In the genomic region with DNA sequence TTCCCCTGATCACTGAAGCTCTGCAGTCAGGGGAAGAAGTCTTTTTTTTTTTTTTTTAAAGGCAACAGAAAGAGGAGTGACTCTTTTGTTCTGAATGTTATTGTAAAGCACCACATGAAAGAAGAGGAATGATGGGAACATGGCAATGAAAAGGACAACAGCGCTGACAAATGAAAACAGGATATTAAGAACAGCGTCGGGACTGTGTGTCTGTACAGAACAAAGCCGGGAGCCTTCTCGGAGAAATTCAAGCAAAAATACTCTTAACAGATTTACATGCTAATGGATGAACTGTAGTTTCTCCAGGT, we compare ENCODE assay signal across 11 cellular contexts. TPM values are rescaled to one million over a fixed set of nuclear protein-coding genes. Genes with fewer than 3 reads are reported as not detected.
DNase-seq lines count a peak whose midpoint lies in the region; ATAC-seq and TF ChIP-seq lines count a peak whose summit lies in the region.
"Had no signal": no experiment of that assay in that cellular context is flagged by ENCODE, and none has a peak within 500 bp of the region (broad histone marks: within the 10 kb centered on the region; RNA-seq: fewer than 3 reads in every experiment).

No MANE protein-coding gene starts in this region.

- H3K79me2 ChIP-seq in GM23338 (replicated peaks; ENCODE audit: insufficient read depth) = peaks cover 96% of the 10 kb centered on the region

- H2AFZ ChIP-seq in GM23338 = no peak overlapping the region

- peaks cover 4% of the 10 kb centered on the region for H3K27me3 Mint-ChIP-seq in GM23338 (ENCODE audit: insufficient read depth, low read depth, poor library complexity)
- H3K27me3 Mint-ChIP-seq: stimulated activated naive CD8-positive, alpha-beta T cell treated with anti-CD3 and anti-CD28 coated beads, Interleukin-15, Interleukin-2, amounts not matched to agents 100 ng/mL and 50 ng/mL, for 24 hours had no signal

- peak overlapping the region; percentile 85 for H3K27ac Mint-ChIP-seq in GM23338
- H3K27ac Mint-ChIP-seq: stimulated activated naive CD8-positive, alpha-beta T cell treated with anti-CD3 and anti-CD28 coated beads, Interleukin-15, Interleukin-2, amounts not matched to agents 100 ng/mL and 50 ng/mL, for 24 hours had no signal

- ATAC-seq in GM23338 = no peak
- ATAC-seq in sciatic nerve = peak; percentile 63
- no peak for ATAC-seq in HG03457 (IDR thresholded peaks at IDR 0.05; ENCODE audit: unreplicated experiment)
- ATAC-seq in HG03521 (IDR thresholded peaks at IDR 0.05; ENCODE audit: unreplicated experiment) = no peak

- H4K20me1 ChIP-seq in GM23338 (replicated peaks; ENCODE audit: insufficient read depth) = no peaks in the 10 kb centered on the region; the same call in 1 of the 2 replicates

- H3K36me3 Mint-ChIP-seq in GM23338 (ENCODE audit: low read depth) = peaks cover 16% of the 10 kb centered on the region

- peaks cover 32% of the 10 kb centered on the region for H3K4me1 Mint-ChIP-seq in GM23338

- H3K4me3 ChIP-seq in GM23338 (no peak overlapping the region), fibroblast of villous mesenchyme (ENCODE audit: low read depth, low read length) (no peak overlapping the region)

- H3K4me2 ChIP-seq in GM23338 = no peak overlapping the region

- H3F3A ChIP-seq in GM23338 (replicated peaks; ENCODE audit: low read depth) = no peaks in the 10 kb centered on the region

- peak overlapping the region; percentile 81; the same call in 1 of the 2 replicates for H3K27ac ChIP-seq in GM23338 (ENCODE audit: low read depth)

- no peaks in the 10 kb centered on the region for H3K36me3 ChIP-seq in GM23338 (ENCODE audit: insufficient read depth)

- H3K9me2 ChIP-seq in GM23338 (ENCODE audit: insufficient read depth) = no peaks in the 10 kb centered on the region

- H3K27me3 ChIP-seq in GM23338 (ENCODE audit: insufficient read depth) = no peaks in the 10 kb centered on the region

- peaks cover 7% of the 10 kb centered on the region for H3K9me3 Mint-ChIP-seq in GM23338
- H3K9me3 Mint-ChIP-seq: stimulated activated naive CD8-positive, alpha-beta T cell treated with anti-CD3 and anti-CD28 coated beads, Interleukin-15, Interleukin-2, amounts not matched to agents 100 ng/mL and 50 ng/mL, for 24 hours had no signal

- peaks cover 12% of the 10 kb centered on the region for H3K4me1 ChIP-seq in GM23338 (ENCODE audit: insufficient read depth)

- intact Hi-C loops in sciatic nerve (cut with DNase I) = loop anchor here (10.0 kb wide), 1 partner anchor 1145 kb away; no protein-coding TSS in a partner anchor

- no peak for TF ChIP-seq POLR2A in erythroblast (IDR thresholded peaks at IDR 0.05; ENCODE audit: low read length)

- no peak for DNase-seq in GM23338 (ENCODE audit: low spot score)
- peak; percentile 56 for DNase-seq in RPMI7951 (ENCODE audit: low read depth)
- peak; percentile 30 for DNase-seq in fibroblast of villous mesenchyme (ENCODE audit: low read depth)
- no peak for DNase-seq in sciatic nerve (ENCODE audit: low spot score)
- no peak for DNase-seq in T-helper 2 cell
- no peak for DNase-seq in erythroblast (lab: John Stamatoyannopoulos, UW)
- DNase-seq: activated CD4-positive, CD25-positive, alpha-beta regulatory T cell; NK-92 treated with Interleukin-12 subunit alpha and Interleukin-12 subunit beta, amount 100 ng/mL, for 24 hours had no signal

- no peak for TF ChIP-seq CTCF in GM23338 (conservative IDR thresholded peaks at IDR 0.05; ENCODE audit: low read depth in 2 of 2)
- TF ChIP-seq CTCF in fibroblast of villous mesenchyme (IDR thresholded peaks at IDR 0.05; ENCODE audit: insufficient read depth, low read depth, low read length) = no peak

- no peak overlapping the region for H3K4me3 Mint-ChIP-seq in GM23338
- H3K4me3 Mint-ChIP-seq: stimulated activated naive CD8-positive, alpha-beta T cell treated with anti-CD3 and anti-CD28 coated beads, Interleukin-15, Interleukin-2, amounts not matched to agents 100 ng/mL and 50 ng/mL, for 24 hours had no signal

TF ChIP-seq in GM23338, 12 proteins besides CTCF, POLR2A, EP300 and RAD21:
- TF ChIP-seq, protein P1, sequence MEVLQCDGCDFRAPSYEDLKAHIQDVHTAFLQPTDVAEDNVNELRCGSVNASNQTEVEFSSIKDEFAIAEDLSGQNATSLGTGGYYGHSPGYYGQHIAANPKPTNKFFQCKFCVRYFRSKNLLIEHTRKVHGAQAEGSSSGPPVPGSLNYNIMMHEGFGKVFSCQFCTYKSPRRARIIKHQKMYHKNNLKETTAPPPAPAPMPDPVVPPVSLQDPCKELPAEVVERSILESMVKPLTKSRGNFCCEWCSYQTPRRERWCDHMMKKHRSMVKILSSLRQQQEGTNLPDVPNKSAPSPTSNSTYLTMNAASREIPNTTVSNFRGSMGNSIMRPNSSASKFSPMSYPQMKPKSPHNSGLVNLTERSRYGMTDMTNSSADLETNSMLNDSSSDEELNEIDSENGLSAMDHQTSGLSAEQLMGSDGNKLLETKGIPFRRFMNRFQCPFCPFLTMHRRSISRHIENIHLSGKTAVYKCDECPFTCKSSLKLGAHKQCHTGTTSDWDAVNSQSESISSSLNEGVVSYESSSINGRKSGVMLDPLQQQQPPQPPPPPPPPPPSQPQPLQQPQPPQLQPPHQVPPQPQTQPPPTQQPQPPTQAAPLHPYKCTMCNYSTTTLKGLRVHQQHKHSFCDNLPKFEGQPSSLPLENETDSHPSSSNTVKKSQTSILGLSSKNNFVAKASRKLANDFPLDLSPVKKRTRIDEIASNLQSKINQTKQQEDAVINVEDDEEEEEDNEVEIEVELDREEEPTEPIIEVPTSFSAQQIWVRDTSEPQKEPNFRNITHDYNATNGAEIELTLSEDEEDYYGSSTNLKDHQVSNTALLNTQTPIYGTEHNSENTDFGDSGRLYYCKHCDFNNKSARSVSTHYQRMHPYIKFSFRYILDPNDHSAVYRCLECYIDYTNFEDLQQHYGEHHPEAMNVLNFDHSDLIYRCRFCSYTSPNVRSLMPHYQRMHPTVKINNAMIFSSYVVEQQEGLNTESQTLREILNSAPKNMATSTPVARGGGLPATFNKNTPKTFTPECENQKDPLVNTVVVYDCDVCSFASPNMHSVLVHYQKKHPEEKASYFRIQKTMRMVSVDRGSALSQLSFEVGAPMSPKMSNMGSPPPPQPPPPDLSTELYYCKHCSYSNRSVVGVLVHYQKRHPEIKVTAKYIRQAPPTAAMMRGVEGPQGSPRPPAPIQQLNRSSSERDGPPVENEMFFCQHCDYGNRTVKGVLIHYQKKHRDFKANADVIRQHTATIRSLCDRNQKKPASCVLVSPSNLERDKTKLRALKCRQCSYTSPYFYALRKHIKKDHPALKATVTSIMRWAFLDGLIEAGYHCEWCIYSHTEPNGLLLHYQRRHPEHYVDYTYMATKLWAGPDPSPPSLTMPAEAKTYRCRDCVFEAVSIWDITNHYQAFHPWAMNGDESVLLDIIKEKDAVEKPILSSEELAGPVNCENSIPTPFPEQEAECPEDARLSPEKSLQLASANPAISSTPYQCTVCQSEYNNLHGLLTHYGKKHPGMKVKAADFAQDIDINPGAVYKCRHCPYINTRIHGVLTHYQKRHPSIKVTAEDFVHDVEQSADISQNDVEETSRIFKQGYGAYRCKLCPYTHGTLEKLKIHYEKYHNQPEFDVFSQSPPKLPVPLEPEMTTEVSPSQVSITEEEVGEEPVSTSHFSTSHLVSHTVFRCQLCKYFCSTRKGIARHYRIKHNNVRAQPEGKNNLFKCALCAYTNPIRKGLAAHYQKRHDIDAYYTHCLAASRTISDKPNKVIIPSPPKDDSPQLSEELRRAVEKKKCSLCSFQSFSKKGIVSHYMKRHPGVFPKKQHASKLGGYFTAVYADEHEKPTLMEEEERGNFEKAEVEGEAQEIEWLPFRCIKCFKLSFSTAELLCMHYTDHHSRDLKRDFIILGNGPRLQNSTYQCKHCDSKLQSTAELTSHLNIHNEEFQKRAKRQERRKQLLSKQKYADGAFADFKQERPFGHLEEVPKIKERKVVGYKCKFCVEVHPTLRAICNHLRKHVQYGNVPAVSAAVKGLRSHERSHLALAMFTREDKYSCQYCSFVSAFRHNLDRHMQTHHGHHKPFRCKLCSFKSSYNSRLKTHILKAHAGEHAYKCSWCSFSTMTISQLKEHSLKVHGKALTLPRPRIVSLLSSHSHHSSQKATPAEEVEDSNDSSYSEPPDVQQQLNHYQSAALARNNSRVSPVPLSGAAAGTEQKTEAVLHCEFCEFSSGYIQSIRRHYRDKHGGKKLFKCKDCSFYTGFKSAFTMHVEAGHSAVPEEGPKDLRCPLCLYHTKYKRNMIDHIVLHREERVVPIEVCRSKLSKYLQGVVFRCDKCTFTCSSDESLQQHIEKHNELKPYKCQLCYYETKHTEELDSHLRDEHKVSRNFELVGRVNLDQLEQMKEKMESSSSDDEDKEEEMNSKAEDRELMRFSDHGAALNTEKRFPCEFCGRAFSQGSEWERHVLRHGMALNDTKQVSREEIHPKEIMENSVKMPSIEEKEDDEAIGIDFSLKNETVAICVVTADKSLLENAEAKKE (CRISPR knock-in tag; IDR thresholded peaks at IDR 0.05) = no peak
- TF ChIP-seq ZNF331 (CRISPR knock-in tag; IDR thresholded peaks at IDR 0.05; ENCODE audit: low read depth) (no peak), NANOG (IDR thresholded peaks at IDR 0.05; ENCODE audit: borderline replicate concordance) (no peak), JUNB (IDR thresholded peaks at IDR 0.05; ENCODE audit: unreplicated experiment) (no peak), STAT1 (IDR thresholded peaks at IDR 0.05; ENCODE audit: unreplicated experiment) (no peak), EZH2phosphoT487 (IDR thresholded peaks at IDR 0.05; ENCODE audit: unreplicated experiment) (no peak), CREB1 (CRISPR knock-in tag; IDR thresholded peaks at IDR 0.05; ENCODE audit: low read depth) (no peak), ZNF114 (CRISPR knock-in tag; IDR thresholded peaks at IDR 0.05) (no peak), EZH2 (IDR thresholded peaks at IDR 0.05; ENCODE audit: low read depth, unreplicated experiment) (no peak)
- TF ChIP-seq, protein P2, sequence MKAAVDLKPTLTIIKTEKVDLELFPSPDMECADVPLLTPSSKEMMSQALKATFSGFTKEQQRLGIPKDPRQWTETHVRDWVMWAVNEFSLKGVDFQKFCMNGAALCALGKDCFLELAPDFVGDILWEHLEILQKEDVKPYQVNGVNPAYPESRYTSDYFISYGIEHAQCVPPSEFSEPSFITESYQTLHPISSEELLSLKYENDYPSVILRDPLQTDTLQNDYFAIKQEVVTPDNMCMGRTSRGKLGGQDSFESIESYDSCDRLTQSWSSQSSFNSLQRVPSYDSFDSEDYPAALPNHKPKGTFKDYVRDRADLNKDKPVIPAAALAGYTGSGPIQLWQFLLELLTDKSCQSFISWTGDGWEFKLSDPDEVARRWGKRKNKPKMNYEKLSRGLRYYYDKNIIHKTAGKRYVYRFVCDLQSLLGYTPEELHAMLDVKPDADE (IDR thresholded peaks at IDR 0.05) = no peak

RNA-seq across cellular contexts. Expression of a gene that starts 40.7 kb away (rescaled TPM):
- 37.6 and 39.3 TPM in 2 replicates for total RNA-seq in GM23338 (2014; rRNA removed; shearing (Covaris generic))
- 20.8 and 27.2 TPM in 2 replicates for polyA plus RNA-seq in GM23338 (2016; fragmentation: Nextera tagmentation; extraction: Ambion mirVana)
- total RNA-seq in RPMI7951 (2014; rRNA removed; shearing (Covaris generic)) = 16.0 and 16.6 TPM in 2 replicates
- total RNA-seq in fibroblast of villous mesenchyme (7.4 and 16.4 TPM in 2 replicates), sciatic nerve (33.0 TPM)

Comparison
In these comparisons a context has a peak if more than half of its experiments do, and no peak if none do; other contexts are left out.
1. DNase-seq: peak in RPMI7951 (single experiment) and fibroblast of villous mesenchyme (single experiment); none in GM23338 (single experiment), sciatic nerve (single experiment), T-helper 2 cell (0 of 5) and erythroblast (0 of 2).